In genomic region chr17:6542577-6542976, GRCh38 we compare ENCODE assay signal across 23 cellular contexts.
"Had no signal": no experiment of that assay in that cellular context is flagged by ENCODE, and none has a peak within 500 bp of the region (broad histone marks: within the 10 kb centered on the region; RNA-seq: fewer than 3 reads in every experiment).

No MANE protein-coding gene starts in this region.

- H3K27ac Mint-ChIP-seq: dendritic cell treated with granulocyte-macrophage colony-stimulating factor and Interleukin-4, amounts not matched to agents 40 ng/mL and 50 ng/mL, for 4 days; endodermal cell; immature natural killer cell; memory B cell had no signal

- ATAC-seq: effector memory CD8-positive, alpha-beta T cell; esophagus mucosa; gastrocnemius medialis; left colon; left lobe of liver had no signal

- H3K9me3 Mint-ChIP-seq: effector memory CD8-positive, alpha-beta T cell; immature natural killer cell; memory B cell had no signal

- H3K4me3 Mint-ChIP-seq: dendritic cell treated with granulocyte-macrophage colony-stimulating factor and Interleukin-4, amounts not matched to agents 40 ng/mL and 50 ng/mL, for 4 days; effector memory CD8-positive, alpha-beta T cell; endodermal cell; immature natural killer cell; memory B cell had no signal

- DNase-seq: colonic mucosa; cortex of kidney; effector CD8-positive, alpha-beta T cell; effector memory CD8-positive, alpha-beta T cell; endodermal cell; erythroblast; esophagus squamous epithelium; foreskin fibroblast; foreskin melanocyte; gastrocnemius medialis; hypothalamus; immature natural killer cell; islet precursor cell; kidney glomerular epithelial cell; left colon; left ventricle myocardium inferior; mammary epithelial cell; mesendoderm; midbrain had no signal

- H3K4me1 Mint-ChIP-seq: immature natural killer cell, memory B cell had no signal

- H3K36me3 Mint-ChIP-seq: immature natural killer cell had no signal
